In the genomic region with DNA sequence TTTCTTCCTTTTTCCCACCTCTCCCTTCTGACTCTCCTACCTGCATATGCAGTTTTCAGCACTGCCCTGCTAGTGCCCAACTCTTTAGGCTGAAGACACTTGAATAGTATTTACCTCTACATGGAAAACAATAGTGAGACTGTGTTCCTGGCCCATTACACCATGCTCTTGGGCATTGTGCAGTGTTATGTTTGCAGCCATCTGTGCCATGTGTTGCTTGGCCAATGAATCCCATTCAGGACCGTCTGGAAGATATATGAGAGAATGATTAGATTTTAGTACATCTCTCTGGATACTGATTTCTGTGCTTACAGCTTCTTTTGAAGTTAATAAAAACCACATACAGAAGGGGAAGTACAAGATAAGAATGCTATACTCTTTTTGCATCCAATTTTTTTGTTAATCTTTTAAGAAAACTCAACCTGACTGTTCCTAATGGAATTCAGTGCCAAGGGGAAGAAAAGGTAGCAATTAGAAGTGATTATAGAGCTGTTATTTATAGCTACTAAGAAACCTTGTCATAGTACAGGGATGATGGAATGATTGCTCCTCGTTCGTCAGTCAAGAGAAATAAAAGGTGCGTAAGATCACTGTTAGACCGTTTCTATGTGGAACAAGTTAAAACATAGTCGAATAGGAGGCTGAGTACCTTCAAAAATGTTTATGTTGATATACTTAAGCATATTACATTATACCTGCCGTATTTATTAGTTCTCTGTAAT, we compare ENCODE assay signal across 21 cellular contexts. TPM values are rescaled to one million over a fixed set of nuclear protein-coding genes. Genes with fewer than 3 reads are reported as not detected.
DNase-seq lines count a peak whose midpoint lies in the region; ATAC-seq and TF ChIP-seq lines count a peak whose summit lies in the region.
"Had no signal": no experiment of that assay in that cellular context is flagged by ENCODE, and none has a peak within 500 bp of the region (broad histone marks: within the 10 kb centered on the region; RNA-seq: fewer than 3 reads in every experiment).

No MANE protein-coding gene starts in this region.

- DNase-seq in NCI-H2107 treated with DMSO at 0.1 percent for 48 hours (lab: John Stamatoyannopoulos, UW; ENCODE audit: unreplicated experiment) = peak; percentile 11
- DNase-seq in NCI-H2107 (lab: John Stamatoyannopoulos, UW) = no peak
- peak; percentile 31 for DNase-seq in NCI-H2227 (lab: John Stamatoyannopoulos, UW; ENCODE audit: unreplicated experiment)
- DNase-seq in caudate nucleus (lab: John Stamatoyannopoulos, UW) = peak in 3 of 61 donors; percentile 10 to 61 (median 44)
- peak; percentile 70 for DNase-seq in putamen (ENCODE audit: low spot score)
- DNase-seq in activated naive CD8-positive, alpha-beta T cell treated with anti-CD3 and anti-CD28 coated beads for 36 hours = no peak
- DNase-seq in breast epithelium (ENCODE audit: low spot score in 2 of 2) = no peak
- DNase-seq: activated CD8-positive, alpha-beta T cell treated with anti-CD3 and anti-CD28 coated beads for 36 hours; CD4-positive, CD25-positive, alpha-beta regulatory T cell; EL; Karpas-422; left ventricle myocardium superior; NCI-H1436 treated with DMSO at 0.1 percent for 48 hours; NCI-H510A treated with DMSO at 0.1 percent for 48 hours; Peyer's patch; psoas muscle; stimulated activated naive CD4-positive, alpha-beta T cell; T-helper 1 cell had no signal

- no peak for TF ChIP-seq CTCF in breast epithelium (IDR thresholded peaks at IDR 0.05)

- no peak overlapping the region for H3K4me3 ChIP-seq in breast epithelium
- H3K4me3 ChIP-seq: ascending aorta, Peyer's patch, psoas muscle had no signal

- no peak for TF ChIP-seq POLR2A in breast epithelium (IDR thresholded peaks at IDR 0.05)

- no peak for ATAC-seq in GM21423 (IDR thresholded peaks at IDR 0.05; ENCODE audit: unreplicated experiment)
- ATAC-seq: activated CD8-positive, alpha-beta T cell treated with anti-CD3 and anti-CD28 coated beads for 36 hours; activated naive CD4-positive, alpha-beta T cell treated with anti-CD3 and anti-CD28 coated beads, Interleukin-2, amount 50 U/mL, for 72 hours; left ventricle myocardium superior; psoas muscle had no signal

- H3K4me3 Mint-ChIP-seq in activated naive CD8-positive, alpha-beta T cell treated with anti-CD3 and anti-CD28 coated beads for 36 hours = no peak overlapping the region
- H3K4me3 Mint-ChIP-seq: activated CD8-positive, alpha-beta T cell treated with anti-CD3 and anti-CD28 coated beads for 36 hours; CD4-positive, CD25-positive, alpha-beta regulatory T cell had no signal

- H3K36me3 ChIP-seq in breast epithelium = no peaks in the 10 kb centered on the region

- no peaks in the 10 kb centered on the region for H3K4me1 ChIP-seq in breast epithelium
- H3K4me1 ChIP-seq: ascending aorta, Peyer's patch, psoas muscle had no signal

- no peaks in the 10 kb centered on the region for H3K27me3 Mint-ChIP-seq in activated naive CD8-positive, alpha-beta T cell treated with anti-CD3 and anti-CD28 coated beads for 36 hours

- no peak overlapping the region for H3K27ac Mint-ChIP-seq in activated naive CD8-positive, alpha-beta T cell treated with anti-CD3 and anti-CD28 coated beads for 36 hours
- H3K27ac Mint-ChIP-seq: activated CD8-positive, alpha-beta T cell treated with anti-CD3 and anti-CD28 coated beads for 36 hours; activated naive CD4-positive, alpha-beta T cell treated with anti-CD3 and anti-CD28 coated beads, Interleukin-2, amount 50 U/mL, for 72 hours; CD4-positive, CD25-positive, alpha-beta regulatory T cell had no signal

- H3K27me3 ChIP-seq in breast epithelium = no peaks in the 10 kb centered on the region
- H3K27me3 ChIP-seq: ascending aorta, Peyer's patch had no signal

- intact Hi-C loops in breast epithelium (cut with DNase I; ENCODE audit: low total_unique reads) = no loop called here

- no peaks in the 10 kb centered on the region for H3K4me1 Mint-ChIP-seq in activated naive CD8-positive, alpha-beta T cell treated with anti-CD3 and anti-CD28 coated beads for 36 hours
- H3K4me1 Mint-ChIP-seq: CD4-positive, CD25-positive, alpha-beta regulatory T cell had no signal

- no peaks in the 10 kb centered on the region for H3K9me3 ChIP-seq in breast epithelium
- H3K9me3 ChIP-seq: ascending aorta, Peyer's patch, psoas muscle had no signal

- H3K9me3 Mint-ChIP-seq in activated naive CD8-positive, alpha-beta T cell treated with anti-CD3 and anti-CD28 coated beads for 36 hours = no peaks in the 10 kb centered on the region
- H3K9me3 Mint-ChIP-seq: activated CD8-positive, alpha-beta T cell treated with anti-CD3 and anti-CD28 coated beads for 36 hours; activated naive CD4-positive, alpha-beta T cell treated with anti-CD3 and anti-CD28 coated beads, Interleukin-2, amount 50 U/mL, for 72 hours had no signal

- no peaks in the 10 kb centered on the region for H3K36me3 Mint-ChIP-seq in activated naive CD8-positive, alpha-beta T cell treated with anti-CD3 and anti-CD28 coated beads for 36 hours
- H3K36me3 Mint-ChIP-seq: activated naive CD4-positive, alpha-beta T cell treated with anti-CD3 and anti-CD28 coated beads, Interleukin-2, amount 50 U/mL, for 72 hours; CD4-positive, CD25-positive, alpha-beta regulatory T cell had no signal

- H3K27ac ChIP-seq in caudate nucleus (ENCODE audit: low read depth, low read length) (peak overlapping the region; percentile 60), breast epithelium (no peak overlapping the region)
- H3K27ac ChIP-seq: ascending aorta, Peyer's patch, psoas muscle had no signal

RNA-seq across cellular contexts. Expression of a gene that starts 58.9 kb away (rescaled TPM):
- total RNA-seq in activated naive CD8-positive, alpha-beta T cell treated with anti-CD3 and anti-CD28 coated beads for 36 hours = 10 to 100 TPM; 18.4 to 20.0 TPM
- 10 to 100 TPM; 11.5 to 22.2 (median 15.1) TPM for total RNA-seq in breast epithelium

Comparison
In these comparisons a context has a peak if more than half of its experiments do, and no peak if none do; other contexts are left out.
1. DNase-seq: peak in NCI-H2107 treated with DMSO at 0.1 percent for 48 hours (single experiment), NCI-H2227 (single experiment) and putamen (single experiment); none in NCI-H2107 (single experiment), activated naive CD8-positive, alpha-beta T cell treated with anti-CD3 and anti-CD28 coated beads for 36 hours (single experiment) and breast epithelium (0 of 2).